12 cellular contexts compared by ENCODE assay signal in the genomic region with DNA sequence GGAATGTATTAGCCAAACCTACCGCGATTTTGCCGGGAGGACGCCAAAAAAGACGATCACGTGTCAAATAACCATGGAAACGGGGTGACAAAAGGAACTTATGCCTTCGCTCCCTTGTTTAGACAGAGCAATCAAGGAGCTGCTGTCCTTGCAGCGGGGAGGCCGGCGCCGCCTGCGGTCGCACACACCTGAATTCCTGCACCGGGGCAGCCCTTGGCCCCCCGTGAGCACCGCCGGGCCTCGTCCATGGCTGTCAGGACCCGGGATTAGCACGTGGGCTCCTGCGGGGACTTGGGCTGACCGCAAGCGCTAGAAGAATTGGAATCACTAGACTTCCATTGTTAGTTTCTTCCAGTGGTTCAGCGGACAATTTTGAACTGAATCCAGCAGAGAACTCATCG.
DNase-seq lines count a peak whose midpoint lies in the region; ATAC-seq and TF ChIP-seq lines count a peak whose summit lies in the region.
"Had no signal": no experiment of that assay in that cellular context is flagged by ENCODE, and none has a peak within 500 bp of the region (broad histone marks: within the 10 kb centered on the region; RNA-seq: fewer than 3 reads in every experiment).

No MANE protein-coding gene starts in this region.

- H3K36me3 ChIP-seq in mammary epithelial cell (ENCODE audit: insufficient read depth, low read length) (no peaks in the 10 kb centered on the region), iPS-15b (ENCODE audit: control insufficient read depth, insufficient read depth, low read length) (no peaks in the 10 kb centered on the region)
- H3K36me3 ChIP-seq: right lobe of liver had no signal

- H3K9me3 ChIP-seq in mammary epithelial cell (replicated peaks; ENCODE audit: insufficient read depth, low read length) (no peaks in the 10 kb centered on the region), iPS-15b (ENCODE audit: control insufficient read depth, insufficient read depth, low read length) (no peaks in the 10 kb centered on the region)
- H3K9me3 ChIP-seq: right lobe of liver had no signal

- no TSS peak for BruUV-seq in Calu3 (replicated peaks; lab: Mats Ljungman, UMichigan)
- BruUV-seq in mammary epithelial cell (replicated peaks; lab: Mats Ljungman, UMichigan): no TSS peak

- in situ Hi-C loops in mammary epithelial cell (cut with MboI; ENCODE audit: low sequenced_read_pairs in 2 of 2): loop anchor here in 1 of 2 donors (25.0 kb wide), 1 partner anchor 157 kb away; no protein-coding TSS in a partner anchor

- CTCF ChIA-PET in Calu3 (lab: Charles Lee) (no interaction called here), mammary epithelial cell (lab: Charles Lee; ENCODE audit: low non-redundant PET) (no interaction called here)
- CTCF ChIA-PET in activated naive CD4-positive, alpha-beta T cell treated with anti-CD3 and anti-CD28 coated beads, Interleukin-2, amount 10 ng/mL, durations not matched to agents 7 days and 5 days (lab: Charles Lee): no interaction called here

- peaks cover 36% of the 10 kb centered on the region for H3K4me1 ChIP-seq in mammary epithelial cell (ENCODE audit: insufficient read depth, low read length)
- no peaks in the 10 kb centered on the region for H3K4me1 ChIP-seq in iPS-15b (ENCODE audit: control insufficient read depth, insufficient read depth, low read length)
- H3K4me1 ChIP-seq: right lobe of liver had no signal

- H3K27me3 ChIP-seq in mammary epithelial cell (ENCODE audit: insufficient read depth, low read length): no peaks in the 10 kb centered on the region
- no peaks in the 10 kb centered on the region for H3K27me3 ChIP-seq in iPS-15b (ENCODE audit: control insufficient read depth, insufficient read depth, low read length)
- H3K27me3 ChIP-seq: right lobe of liver had no signal

- dilution Hi-C loops in mammary epithelial cell (cut with HindIII; ENCODE audit: low sequenced_read_pairs): no loop called here

- H3K9ac ChIP-seq in mammary epithelial cell (ENCODE audit: insufficient read depth, low read length): no peak overlapping the region
- no peak overlapping the region for H3K9ac ChIP-seq in iPS-15b (ENCODE audit: low read depth, low read length)

- H3K79me2 ChIP-seq in mammary epithelial cell (ENCODE audit: insufficient read depth, low read length): no peaks in the 10 kb centered on the region

- TF ChIP-seq CTCF in Calu3 (IDR thresholded peaks at IDR 0.05; ENCODE audit: unreplicated experiment): no peak
- TF ChIP-seq CTCF in mammary epithelial cell (conservative IDR thresholded peaks at IDR 0.05 in 1 of 2, IDR thresholded peaks at IDR 0.05 in 1 of 2; ENCODE audit: extremely low read depth in 1 of 2, insufficient read depth in 1 of 2, low read depth in 1 of 2, low read length in 2 of 2): no peak

- no peak for ATAC-seq in HG03571 (IDR thresholded peaks at IDR 0.05; ENCODE audit: unreplicated experiment)
- ATAC-seq: left ventricle myocardium superior had no signal

- peak overlapping the region; percentile 69 for H3K4me2 ChIP-seq in mammary epithelial cell (ENCODE audit: insufficient read depth, low read depth, low read length)

- intact Hi-C loops in Calu3 (cut with micrococcal nuclease; ENCODE audit: unreplicated experiment): no loop called here
- intact Hi-C loops in mammary epithelial cell (cut with micrococcal nuclease): no loop called here

- peaks cover 6% of the 10 kb centered on the region for H3K9me3 Mint-ChIP-seq in Calu3 (ENCODE audit: low read depth, unreplicated experiment)
- peaks cover 4% of the 10 kb centered on the region for H3K9me3 Mint-ChIP-seq in activated naive CD4-positive, alpha-beta T cell treated with anti-CD3 and anti-CD28 coated beads, Interleukin-2, amount 10 ng/mL, durations not matched to agents 7 days and 5 days

- peaks cover 17% of the 10 kb centered on the region for H3K27me3 Mint-ChIP-seq in Calu3 (ENCODE audit: unreplicated experiment)
- H3K27me3 Mint-ChIP-seq in activated naive CD4-positive, alpha-beta T cell treated with anti-CD3 and anti-CD28 coated beads, Interleukin-2, amount 10 ng/mL, durations not matched to agents 7 days and 5 days: peaks cover 17% of the 10 kb centered on the region

- DNase-seq in Calu3 (peak; percentile 10), mammary epithelial cell (no peak), pons (ENCODE audit: low spot score) (peak; percentile 44), NCI-H748 treated with DMSO at 0.1 percent for 48 hours (lab: John Stamatoyannopoulos, UW) (no peak), HPDE6-E6E7 (ENCODE audit: extremely low spot score) (no peak)
- DNase-seq in activated naive CD4-positive, alpha-beta T cell treated with anti-CD3 and anti-CD28 coated beads, Interleukin-2, amount 10 ng/mL, durations not matched to agents 7 days and 5 days: no peak
- DNase-seq: left ventricle myocardium superior, MM.1S, NCI-H524, right lobe of liver had no signal

- no peak overlapping the region for H3K27ac ChIP-seq in mammary epithelial cell (ENCODE audit: insufficient read depth, low read depth, low read length)
- H3K27ac ChIP-seq: right lobe of liver had no signal

- 12% methylated on average over 16 of the region's 26 CpGs for WGBS in mammary epithelial cell (ENCODE audit: low coverage, missing lambda C conversion rate)

- H3K4me3 ChIP-seq in mammary epithelial cell (replicated peaks in 1 of 3; ENCODE audit: insufficient read depth in 1 of 3, low read depth in 2 of 3, low read length in 3 of 3) (no peak overlapping the region), iPS-15b (ENCODE audit: low read depth, low read length) (peak overlapping the region; percentile 16)
- H3K4me3 ChIP-seq: right lobe of liver had no signal

- H4K20me1 ChIP-seq in mammary epithelial cell (ENCODE audit: insufficient read depth, low read length): no peaks in the 10 kb centered on the region

- no peaks in the 10 kb centered on the region for H3K36me3 Mint-ChIP-seq in Calu3 (ENCODE audit: insufficient read depth, unreplicated experiment)
- H3K36me3 Mint-ChIP-seq in activated naive CD4-positive, alpha-beta T cell treated with anti-CD3 and anti-CD28 coated beads, Interleukin-2, amount 10 ng/mL, durations not matched to agents 7 days and 5 days: no peaks in the 10 kb centered on the region

- no peak overlapping the region for H3K27ac Mint-ChIP-seq in Calu3 (ENCODE audit: unreplicated experiment)
- no peak overlapping the region for H3K27ac Mint-ChIP-seq in activated naive CD4-positive, alpha-beta T cell treated with anti-CD3 and anti-CD28 coated beads, Interleukin-2, amount 10 ng/mL, durations not matched to agents 7 days and 5 days

- no peak overlapping the region for H3K4me3 Mint-ChIP-seq in Calu3 (ENCODE audit: low read depth, unreplicated experiment)
- no peak overlapping the region for H3K4me3 Mint-ChIP-seq in activated naive CD4-positive, alpha-beta T cell treated with anti-CD3 and anti-CD28 coated beads, Interleukin-2, amount 10 ng/mL, durations not matched to agents 7 days and 5 days

- peaks cover 10% of the 10 kb centered on the region for H3K4me1 Mint-ChIP-seq in Calu3 (ENCODE audit: low read depth, unreplicated experiment)
- H3K4me1 Mint-ChIP-seq in activated naive CD4-positive, alpha-beta T cell treated with anti-CD3 and anti-CD28 coated beads, Interleukin-2, amount 10 ng/mL, durations not matched to agents 7 days and 5 days: peaks cover 12% of the 10 kb centered on the region

- H2AFZ ChIP-seq in mammary epithelial cell (ENCODE audit: low read depth, low read length): peak overlapping the region; percentile 39

Comparison
In these comparisons a context has a peak if more than half of its experiments do, and no peak if none do; other contexts are left out.
1. DNase-seq: peak in Calu3 (single experiment) and pons (single experiment); none in mammary epithelial cell (single experiment), activated naive CD4-positive, alpha-beta T cell treated with anti-CD3 and anti-CD28 coated beads, Interleukin-2, amount 10 ng/mL, durations not matched to agents 7 days and 5 days (single experiment), NCI-H748 treated with DMSO at 0.1 percent for 48 hours (single experiment) and HPDE6-E6E7 (single experiment).